In genomic region chr1:15680614-15681345, GRCh38 we compare ENCODE assay signal across 2 cellular contexts.
TF ChIP-seq lines count a peak whose summit lies in the region.

No MANE protein-coding gene starts in this region.

TF ChIP-seq in HEK293, 187 proteins besides CTCF, POLR2A, EP300 and RAD21:
- no peak for TF ChIP-seq ZNF223 (tag by site-specific recombination; IDR thresholded peaks at IDR 0.05)
- TF ChIP-seq MYNN (tag by site-specific recombination; IDR thresholded peaks at IDR 0.05; ENCODE audit: borderline replicate concordance): peak; percentile 55; the same call in 1 of the 2 replicates
TF ChIP-seq in HEK293: peak in this region for 1.

TF ChIP-seq in K562, 482 proteins besides CTCF, POLR2A, EP300 and RAD21:
- TF ChIP-seq CEBPG (CRISPR knock-in tag; IDR thresholded peaks at IDR 0.05): no peak
- TF ChIP-seq CEBPG (tag; conservative IDR thresholded peaks at IDR 0.05 in 1 of 2, IDR thresholded peaks at IDR 0.05 in 1 of 2): peak in 1 of 2 experiments; percentile 72; a peak in 2 of 4 replicates
- peak; percentile 72; the same call in 1 of the 2 replicates for TF ChIP-seq CEBPB (tag; IDR thresholded peaks at IDR 0.05)
- TF ChIP-seq, protein P1, sequence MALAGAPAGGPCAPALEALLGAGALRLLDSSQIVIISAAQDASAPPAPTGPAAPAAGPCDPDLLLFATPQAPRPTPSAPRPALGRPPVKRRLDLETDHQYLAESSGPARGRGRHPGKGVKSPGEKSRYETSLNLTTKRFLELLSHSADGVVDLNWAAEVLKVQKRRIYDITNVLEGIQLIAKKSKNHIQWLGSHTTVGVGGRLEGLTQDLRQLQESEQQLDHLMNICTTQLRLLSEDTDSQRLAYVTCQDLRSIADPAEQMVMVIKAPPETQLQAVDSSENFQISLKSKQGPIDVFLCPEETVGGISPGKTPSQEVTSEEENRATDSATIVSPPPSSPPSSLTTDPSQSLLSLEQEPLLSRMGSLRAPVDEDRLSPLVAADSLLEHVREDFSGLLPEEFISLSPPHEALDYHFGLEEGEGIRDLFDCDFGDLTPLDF (CRISPR knock-in tag; IDR thresholded peaks at IDR 0.05): no peak
- 0 out of 2 replicates have a peak, but pooled peaks have one; percentile 40 for TF ChIP-seq BCOR (IDR thresholded peaks at IDR 0.05)
- TF ChIP-seq PHB (CRISPR knock-in tag; IDR thresholded peaks at IDR 0.05): no peak
